26 cellular contexts compared by ENCODE assay signal in genomic region chr12:107667464-107667863, GRCh38. TPM values are rescaled to one million over a fixed set of nuclear protein-coding genes. Genes with fewer than 3 reads are reported as not detected.
A peak's percentile ranks its signal among the peaks of the same experiment; 100 is the strongest.
DNase-seq lines count a peak whose midpoint lies in the region; ATAC-seq, FAIRE-seq and TF ChIP-seq lines count a peak whose summit lies in the region.
"Had no signal": no experiment of that assay in that cellular context is flagged by ENCODE, and none has a peak within 500 bp of the region (broad histone marks: within the 10 kb centered on the region; RNA-seq: fewer than 3 reads in every experiment).

No MANE protein-coding gene starts in this region.

- no peak overlapping the region for H2BK12ac ChIP-seq in H1 (ENCODE audit: low read depth, low read length)

- no peaks in the 10 kb centered on the region for H3K79me1 ChIP-seq in H1 (ENCODE audit: low read depth, low read length)

- no peak overlapping the region for H2BK15ac ChIP-seq in H1 (ENCODE audit: low read length)

- H3K27me3 Mint-ChIP-seq in WTC11 (ENCODE audit: low read depth) = 0 out of 2 replicates have a peak, but pooled peaks cover 3% of the 10 kb centered on the region

- no peak for TF ChIP-seq CTCF in WTC11 (IDR thresholded peaks at IDR 0.05)
- TF ChIP-seq CTCF in H1 (IDR thresholded peaks at IDR 0.05; ENCODE audit: control extremely low read depth in 1 of 3, insufficient read depth in 1 of 3, low read depth in 1 of 3, low read length in 3 of 3) = no peak

- no peaks in the 10 kb centered on the region for H4K20me1 ChIP-seq in H1 (replicated peaks in 1 of 2; ENCODE audit: control insufficient read depth in 1 of 2, insufficient read depth in 2 of 2, low read length in 2 of 2)
- H4K20me1 ChIP-seq: BLaER1 had no signal

- H3K4me3 Mint-ChIP-seq in WTC11 = no peak overlapping the region
- H3K4me3 Mint-ChIP-seq: CD4-positive, alpha-beta memory T cell; CD4-positive, CD25-positive, alpha-beta regulatory T cell; CD8-positive, alpha-beta memory T cell had no signal

- no peak overlapping the region for H2BK20ac ChIP-seq in H1 (ENCODE audit: low read length)

- H2AK5ac ChIP-seq in H1 (ENCODE audit: low read depth, low read length) = no peak overlapping the region

- H3K4ac ChIP-seq in H1 (replicated peaks; ENCODE audit: insufficient read length, low read depth, low read length) = no peak overlapping the region

- ATAC-seq in WTC11 = no peak
- no peak for ATAC-seq in GM21737 (IDR thresholded peaks at IDR 0.05; ENCODE audit: unreplicated experiment)
- ATAC-seq: GM12878 had no signal

- no peak overlapping the region for H4K5ac ChIP-seq in H1 (ENCODE audit: insufficient read length, low read depth, low read length)

- no peak overlapping the region for H3K9ac ChIP-seq in H1 (replicated peaks in 1 of 4; ENCODE audit: extremely low read depth in 1 of 4, low read depth in 3 of 4, low read length in 3 of 4)
- H3K9ac ChIP-seq: BLaER1 had no signal

- no peaks in the 10 kb centered on the region for H3K9me3 ChIP-seq in H1 (ENCODE audit: insufficient read depth in 2 of 2, low read depth in 1 of 2, low read length in 1 of 2)
- H3K9me3 ChIP-seq: BE2C, BLaER1 had no signal

- H2BK5ac ChIP-seq in H1 (ENCODE audit: low read depth, low read length) = no peak overlapping the region

- no peak for FAIRE-seq in H1 (lab: Jason Lieb, UNC)
- FAIRE-seq: A204.1, GM12878, GM12892, GM18507 had no signal

- H3K27ac ChIP-seq in H1 (ENCODE audit: low read depth, low read length) = no peak overlapping the region
- H3K27ac ChIP-seq: BLaER1 had no signal

- H2BK120ac ChIP-seq in H1 (replicated peaks; ENCODE audit: low read depth, low read length) = no peak overlapping the region

- TF ChIP-seq EP300 in H1 (IDR thresholded peaks at IDR 0.05; ENCODE audit: borderline replicate concordance in 1 of 2, low read depth in 2 of 2, low read length in 2 of 2) = no peak

- peaks cover 40% of the 10 kb centered on the region for H3K4me1 Mint-ChIP-seq in WTC11

- H3K23me2 ChIP-seq in H1 (ENCODE audit: low read depth, low read length) = no peaks in the 10 kb centered on the region

- no peak overlapping the region for H3K56ac ChIP-seq in H1 (replicated peaks; ENCODE audit: insufficient read length, low read depth, low read length)

- WGBS in H1 (ENCODE audit: extremely low coverage in 1 of 2, insufficient coverage in 1 of 2, insufficient read length in 1 of 2, insufficient replicate concordance in 2 of 2, low coverage in 1 of 2, low lambda C conversion rate in 2 of 2, missing lambda C conversion rate in 1 of 2), 2 experiments = 97% methylated on average over 4 of the region's 4 CpGs; no CpG with 5 or more reads in 1 of the 2 experiments

- TF ChIP-seq RAD21 in H1 (IDR thresholded peaks at IDR 0.05 in 1 of 2, conservative IDR thresholded peaks at IDR 0.05 in 1 of 2; ENCODE audit: low read depth in 2 of 2, low read length in 2 of 2) = no peak

- H3K23ac ChIP-seq in H1 (ENCODE audit: insufficient read length) = no peak overlapping the region

- CTCF ChIA-PET in WTC11 (lab: Charles Lee) = interaction anchor here (3.5 kb wide), 1 partner anchor 9 kb away, joined by 18 read pairs; no protein-coding TSS in a partner anchor
- CTCF ChIA-PET in H1 (lab: Charles Lee; ENCODE audit: partially characterized antibody) = interaction anchor here (1.4 to 1.9 kb wide), 4 partner anchors 9 to 46 kb away, joined by 4 to 9 read pairs (median 4); no protein-coding TSS in a partner anchor

- H3K27ac Mint-ChIP-seq in WTC11 = no peak overlapping the region
- H3K27ac Mint-ChIP-seq: CD14-positive monocyte; CD4-positive, alpha-beta memory T cell; CD8-positive, alpha-beta memory T cell had no signal

- no peak overlapping the region for H3K14ac ChIP-seq in H1 (ENCODE audit: insufficient read length)

- no peaks in the 10 kb centered on the region for H3K36me3 Mint-ChIP-seq in WTC11
- H3K36me3 Mint-ChIP-seq: CD14-positive monocyte; CD4-positive, alpha-beta memory T cell; CD8-positive, alpha-beta memory T cell had no signal

- H3K4me2 ChIP-seq in H1 (ENCODE audit: insufficient read depth in 1 of 2, low read depth in 2 of 2, low read length in 2 of 2) = no peak overlapping the region
- H3K4me2 ChIP-seq: BLaER1 had no signal

- no peak overlapping the region for H2AFZ ChIP-seq in H1 (ENCODE audit: low read length)

- no peaks in the 10 kb centered on the region for H3K9me3 Mint-ChIP-seq in WTC11
- H3K9me3 Mint-ChIP-seq: CD4-positive, alpha-beta memory T cell; CD8-positive, alpha-beta memory T cell had no signal

- no peak overlapping the region for H4K91ac ChIP-seq in H1 (replicated peaks; ENCODE audit: insufficient read length, low read length)

- TF ChIP-seq POLR2A in H1 (IDR thresholded peaks at IDR 0.05; ENCODE audit: control extremely low read depth in 1 of 2, low read depth in 2 of 2, low read length in 2 of 2) = no peak

- no peaks in the 10 kb centered on the region for H3K79me2 ChIP-seq in H1 (ENCODE audit: control insufficient read depth in 1 of 2, insufficient read depth in 2 of 2, low read length in 2 of 2)

- H4K8ac ChIP-seq in H1 (ENCODE audit: extremely low read depth, insufficient read depth, low read length) = no peak overlapping the region

- H3K4me1 ChIP-seq in H1 (replicated peaks in 1 of 4; ENCODE audit: control insufficient read depth in 3 of 4, insufficient read depth in 4 of 4, low read length in 3 of 4) = peaks cover 3 to 9% (median 8%) of the 10 kb centered on the region in 4 experiments; a peak in 5 of 7 replicates
- H3K4me1 ChIP-seq: BE2C had no signal

- no peaks in the 10 kb centered on the region; a peak in 1 of 7 replicates for H3K27me3 ChIP-seq in H1 (replicated peaks in 1 of 4; ENCODE audit: control insufficient read depth in 3 of 4, extremely low read depth in 1 of 4, insufficient read depth in 3 of 4, low read length in 3 of 4)
- H3K27me3 ChIP-seq: BLaER1 had no signal

- H3K36me3 ChIP-seq in H1 (ENCODE audit: control insufficient read depth in 2 of 4, insufficient read depth in 4 of 4, low read length in 3 of 4) = no peaks in the 10 kb centered on the region
- H3K36me3 ChIP-seq: BE2C, BLaER1 had no signal

- DNase-seq in WTC11 (ENCODE audit: low spot score) (no peak), H1 (ENCODE audit: low read depth in 1 of 2, low spot score in 2 of 2) (no peak), H4 (ENCODE audit: low spot score) (no peak)
- DNase-seq in activated T-cell treated with anti-CD3 and anti-CD28 coated beads, Interleukin-2, amount 50 U/mL, for 48 hours = no peak
- DNase-seq: 8988T; ACHN; BE2C; C1 segment of cervical spinal cord; CD4-positive, alpha-beta memory T cell; CD4-positive, CD25-positive, alpha-beta regulatory T cell; CD8-positive, alpha-beta memory T cell; COR-L47; DMS 273 treated with DMSO at 0.1 percent for 48 hours; DMS153; DMS53; DMS79; DND-41; EL; GDM1 had no signal

- no peak overlapping the region for H3K4me3 ChIP-seq in H1 (ENCODE audit: extremely low read depth in 1 of 4, insufficient read depth in 2 of 4, low read depth in 3 of 4, low read length in 4 of 4)
- H3K4me3 ChIP-seq: BLaER1, GM12878 had no signal

- no peak overlapping the region for H3K18ac ChIP-seq in H1 (ENCODE audit: extremely low read depth, low read length)

- POLR2A ChIA-PET in WTC11 (lab: Charles Lee) (no interaction called here), H1 (lab: Charles Lee; ENCODE audit: partially characterized antibody) (interaction anchor here (1.1 kb wide), 1 partner anchor 10 kb away, joined by 3 read pairs; no protein-coding TSS in a partner anchor)

TF ChIP-seq in WTC11, 78 proteins besides CTCF, POLR2A, EP300 and RAD21:
- TF ChIP-seq ZNF121 (CRISPR knock-in tag; IDR thresholded peaks at IDR 0.05) = peak; percentile 70
- no peak for TF ChIP-seq NFYB (CRISPR knock-in tag; conservative IDR thresholded peaks at IDR 0.05; ENCODE audit: low read depth)

TF ChIP-seq in H1, 55 proteins besides CTCF, POLR2A, EP300 and RAD21:
- TF ChIP-seq RFX5 (IDR thresholded peaks at IDR 0.05; ENCODE audit: borderline replicate concordance, low read depth, low read length) (no peak), TBP (IDR thresholded peaks at IDR 0.05; ENCODE audit: low read depth, low read length) (no peak), KDM1A (IDR thresholded peaks at IDR 0.05; ENCODE audit: borderline replicate concordance, low read length) (peak; percentile 50; the same call in 1 of the 2 replicates), SP1 (IDR thresholded peaks at IDR 0.05; ENCODE audit: low read depth, low read length) (no peak), RXRA (IDR thresholded peaks at IDR 0.05; ENCODE audit: insufficient read depth, low read depth, low read length) (no peak), CEBPB (IDR thresholded peaks at IDR 0.05; ENCODE audit: low read depth, low read length) (no peak), MAFK (IDR thresholded peaks at IDR 0.05; ENCODE audit: low read depth, low read length) (no peak)
TF ChIP-seq in H1: peak in this region for 1.

RNA-seq across cellular contexts. Expression of gene PWP1, which starts 18.1 kb away (rescaled TPM):
- total RNA-seq in WTC11 (2021) = 42.1 to 54.2 TPM (median 46.2 TPM) in 3 replicates
- 57.8 and 60.2 TPM in 2 replicates for total RNA-seq in H1 (2021; fragmentation: NEBNext Ultra II Directional; extraction: Animal tissue kit (Norgen Biotek cat#: 25700))
- 73.8 and 78.5 TPM in 2 replicates for polyA plus RNA-seq in H1 (2011; rRNA removed)
- polyA plus RNA-seq in H1 (2011; cell fraction: cytosol; rRNA removed) = 185 TPM
- polyA plus RNA-seq in H1 (2011; cell fraction: nucleus; rRNA removed) = 21.5 TPM
- 52.2 to 71.9 TPM (median 62.6 TPM) in 4 replicates for polyA plus RNA-seq in H1 (2012, experiment 1 of 2)
- polyA plus RNA-seq in H1 (2012, experiment 2 of 2) = 8.1 TPM
- 87.3 TPM for polyA plus RNA-seq in H1 (2013, experiment 1 of 2)
- 100 TPM for polyA plus RNA-seq in H1 (2013, experiment 2 of 2)
- polyA minus RNA-seq in H1 (2011; rRNA and poly(A)+ RNA removed) = 36.1 and 44.0 TPM in 2 replicates
- 36.6 TPM for polyA minus RNA-seq in H1 (2011; cell fraction: cytosol; rRNA and poly(A)+ RNA removed)
- polyA minus RNA-seq in H1 (2011; cell fraction: nucleus; rRNA and poly(A)+ RNA removed) = 22.9 TPM
- 78.2 and 80.7 TPM in 2 replicates for total RNA-seq in H4 (2014; rRNA removed; shearing (Covaris generic))
